Comparison of ENCODE assay signal across 7 cellular contexts in genomic region chr7:33067921-33068320, GRCh38.
"Had no signal": no experiment of that assay in that cellular context is flagged by ENCODE, and none has a peak within 500 bp of the region (broad histone marks: within the 10 kb centered on the region; RNA-seq: fewer than 3 reads in every experiment).

No MANE protein-coding gene starts in this region.

- DNase-seq: GDM1, GF-D8 had no signal

- H3K4me3 ChIP-seq: GM12878 had no signal

- FAIRE-seq: GM12878, GM12891, GM12892, GM18507, GM19239 had no signal

- ATAC-seq: GM12878 had no signal
